In genomic region chr6:85403331-85404015, GRCh38 we compare ENCODE assay signal across 1 cellular context.
TF ChIP-seq lines count a peak whose summit lies in the region.

No MANE protein-coding gene starts in this region.

TF ChIP-seq in WTC11, 78 proteins besides CTCF, POLR2A, EP300 and RAD21 (continued from another document):
- TF ChIP-seq ZBTB21 (CRISPR knock-in tag; IDR thresholded peaks at IDR 0.05; ENCODE audit: borderline replicate concordance) = no peak
- TF ChIP-seq ZNF219 (CRISPR knock-in tag; IDR thresholded peaks at IDR 0.05; ENCODE audit: borderline replicate concordance) = no peak
- no peak for TF ChIP-seq GABPB1 (CRISPR knock-in tag; IDR thresholded peaks at IDR 0.05)
- no peak for TF ChIP-seq HMGXB4 (CRISPR knock-in tag; IDR thresholded peaks at IDR 0.05)
- no peak for TF ChIP-seq USF1 (CRISPR knock-in tag; IDR thresholded peaks at IDR 0.05)
